ENCODE assay signal across 8 cellular contexts in genomic region chr14:50260511-50260910, GRCh38. TPM values are rescaled to one million over a fixed set of nuclear protein-coding genes. Genes with fewer than 3 reads are reported as not detected.
DNase-seq lines count a peak whose midpoint lies in the region; ATAC-seq, FAIRE-seq and TF ChIP-seq lines count a peak whose summit lies in the region.

No MANE protein-coding gene starts in this region.

- no peak overlapping the region for H3K9ac ChIP-seq in liver (ENCODE audit: low read depth in 1 of 2, low read length in 2 of 2)

- no peak overlapping the region for H3K27ac ChIP-seq in liver (ENCODE audit: low read depth in 1 of 2, low read length in 2 of 2)

- H3K4me1 ChIP-seq in liver (ENCODE audit: control insufficient read depth in 4 of 4, insufficient read depth in 4 of 4, low read length in 3 of 4), result no peaks in the 10 kb centered on the region

- TF ChIP-seq CTCF in liver (IDR thresholded peaks at IDR 0.05; ENCODE audit: low read depth, low read length, missing input control), result peak; percentile 33

- in situ Hi-C loops in T47D (cut with HindIII; ENCODE audit: low pct_unique_long_range_greater_than_20kb, low sequenced_read_pairs), result no loop called here

- WGBS in liver, result 47% methylated on average over 3 of the region's 3 CpGs

- peak; percentile 85 for FAIRE-seq in A204.1 (lab: Jason Lieb, UNC)

- TF ChIP-seq RAD21 in liver (IDR thresholded peaks at IDR 0.05), result peak; percentile 70 to 78

- no peaks in the 10 kb centered on the region for H3K27me3 ChIP-seq in liver (ENCODE audit: control insufficient read depth in 4 of 4, insufficient read depth in 4 of 4, low read length in 3 of 4)

- H3K36me3 ChIP-seq in liver (ENCODE audit: control insufficient read depth in 4 of 4, insufficient read depth in 3 of 4, low read depth in 1 of 4, low read length in 3 of 4), result no peaks in the 10 kb centered on the region

- H3K4me3 ChIP-seq in liver (ENCODE audit: low read depth in 1 of 3, low read length in 3 of 3), result no peak overlapping the region

- no peaks in the 10 kb centered on the region for H3K9me3 ChIP-seq in liver (ENCODE audit: control insufficient read depth in 4 of 4, low read length in 3 of 4)

- ATAC-seq in GM21367 (IDR thresholded peaks at IDR 0.05; ENCODE audit: unreplicated experiment) (no peak), GM18867 (IDR thresholded peaks at IDR 0.05; ENCODE audit: unreplicated experiment) (no peak), GM21529 (IDR thresholded peaks at IDR 0.05; ENCODE audit: unreplicated experiment) (no peak)

- DNase-seq in EH (ENCODE audit: low read depth) (peak; percentile 57), NAMALWA (ENCODE audit: low spot score) (peak; percentile 48), T47D (ENCODE audit: low read depth in 1 of 2, low spot score in 1 of 2) (peak; percentile 30 to 75)

TF ChIP-seq in liver, 16 proteins besides CTCF, POLR2A, EP300 and RAD21:
- TF ChIP-seq SP1 (IDR thresholded peaks at IDR 0.05) (no peak), HNF4A (conservative IDR thresholded peaks at IDR 0.05) (no peak), REST (IDR thresholded peaks at IDR 0.05) (no peak), EGR1 (IDR thresholded peaks at IDR 0.05; ENCODE audit: low read depth in 2 of 2) (no peak), MAX (IDR thresholded peaks at IDR 0.05) (no peak), FOXA1 (IDR thresholded peaks at IDR 0.05) (no peak), HNF4G (IDR thresholded peaks at IDR 0.05) (no peak), JUND (IDR thresholded peaks at IDR 0.05) (no peak), TAF1 (conservative IDR thresholded peaks at IDR 0.05) (no peak), ZBTB33 (IDR thresholded peaks at IDR 0.05) (no peak), YY1 (IDR thresholded peaks at IDR 0.05) (no peak), NR2F2 (IDR thresholded peaks at IDR 0.05) (no peak), ATF3 (IDR thresholded peaks at IDR 0.05) (no peak)

RNA-seq across cellular contexts. Expression of gene SOS2, which starts 29.1 kb away (rescaled TPM):
- 10 to 100 TPM; 13.4 to 20.1 TPM for total RNA-seq in liver
- 1 to 10 TPM; 3.1 to 4.8 TPM for polyA plus RNA-seq in liver

RNA-seq across cellular contexts. Expression of gene L2HGDH, which starts 51.5 kb away (rescaled TPM):
- 1 to 10 TPM; 5.5 to 9.0 TPM for total RNA-seq in liver
- 1 to 10 TPM; 3.8 to 5.2 TPM for polyA plus RNA-seq in liver

RNA-seq across cellular contexts. Expression of gene DMAC2L, which starts 51.6 kb away (rescaled TPM):
- total RNA-seq in liver, result 1 to 10 TPM; 6.3 to 6.7 TPM
- 10 to 100 TPM in 1 of 2 donors, 1 to 10 TPM in 1; 5.2 to 17.2 TPM for polyA plus RNA-seq in liver
